16 cellular contexts compared by ENCODE assay signal in the genomic region with DNA sequence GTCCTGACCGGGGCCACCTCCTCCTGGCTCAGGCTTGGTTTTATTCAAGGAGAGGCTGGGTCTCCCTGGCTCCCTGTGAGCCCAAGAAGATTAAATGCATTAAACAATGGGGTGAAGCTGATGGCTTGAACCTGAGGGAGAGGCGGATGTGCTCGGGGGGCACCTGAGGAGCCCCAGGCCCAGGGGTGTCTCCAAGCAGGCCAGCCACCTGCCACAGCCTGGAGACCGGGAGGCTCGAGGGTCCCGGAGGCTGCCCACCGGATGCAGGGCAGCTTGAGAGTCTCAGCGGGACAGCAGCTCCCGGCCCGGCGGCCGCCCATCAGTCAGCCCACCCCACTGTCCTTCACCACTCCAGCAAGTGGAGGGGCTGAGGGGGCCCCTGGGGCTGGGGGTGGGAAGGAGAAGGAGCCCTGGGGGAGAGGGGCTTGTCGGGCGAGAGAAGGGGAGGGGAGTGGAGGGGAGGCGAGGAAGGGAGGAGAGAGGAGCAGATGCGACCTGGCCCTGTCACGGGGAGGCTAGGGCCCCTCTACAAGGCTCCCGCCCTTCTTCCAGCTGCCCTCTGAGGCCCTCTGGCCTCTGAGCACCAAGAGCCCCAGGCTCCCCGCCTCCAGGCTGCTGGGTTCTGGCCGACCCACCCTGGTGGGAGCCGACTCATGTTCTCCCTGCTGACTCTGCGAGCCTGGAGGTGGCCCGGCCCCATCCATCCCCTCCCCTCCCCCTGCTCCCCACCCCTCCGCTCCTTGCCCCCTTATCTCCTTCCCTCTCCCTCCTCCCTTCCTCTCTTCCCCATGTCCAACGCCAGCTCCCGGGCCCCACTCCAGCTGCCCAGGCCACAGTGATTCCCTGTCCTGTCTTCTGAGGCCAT. TPM values are rescaled to one million over a fixed set of nuclear protein-coding genes. Genes with fewer than 3 reads are reported as not detected.
DNase-seq lines count a peak whose midpoint lies in the region; ATAC-seq and TF ChIP-seq lines count a peak whose summit lies in the region.
"Had no signal": no experiment of that assay in that cellular context is flagged by ENCODE, and none has a peak within 500 bp of the region (broad histone marks: within the 10 kb centered on the region; RNA-seq: fewer than 3 reads in every experiment).

No MANE protein-coding gene starts in this region.

- H3K36me3 Mint-ChIP-seq in activated CD4-positive, alpha-beta T cell treated with anti-CD3 and anti-CD28 coated beads, Interleukin-2, amount 10 ng/mL, durations not matched to agents 24 days and 14 days (ENCODE audit: low read depth): peaks cover 3% of the 10 kb centered on the region
- H3K36me3 Mint-ChIP-seq in activated T-helper 17 cell treated with anti-CD3 and anti-CD28 coated beads, Interleukin-2, amount 50 U/mL, for 72 hours (ENCODE audit: low read depth): peaks cover 24% of the 10 kb centered on the region
- H3K36me3 Mint-ChIP-seq in naive thymus-derived CD4-positive, alpha-beta T cell: peaks cover 0 to 2% (median 0%) of the 10 kb centered on the region in 5 donors
- no peaks in the 10 kb centered on the region for H3K36me3 Mint-ChIP-seq in osteocyte (ENCODE audit: unreplicated experiment)

- POLR2A ChIA-PET in naive thymus-derived CD4-positive, alpha-beta T cell (lab: Charles Lee): interaction anchor here (0.9 to 12.4 kb wide), 8 partner anchors 8 to 33 kb away, joined by 3 to 237 read pairs (median 8); partner anchors contain the start of genes CD7, CSNK1D and SECTM1

- H3K27me3 ChIP-seq in DND-41 (ENCODE audit: insufficient read depth, low read length, poor library complexity) (no peaks in the 10 kb centered on the region), smooth muscle cell (ENCODE audit: low read depth) (no peaks in the 10 kb centered on the region)
- H3K27me3 ChIP-seq in naive thymus-derived CD4-positive, alpha-beta T cell (ENCODE audit: control insufficient read depth in 2 of 2, insufficient read depth in 2 of 2, low read length in 2 of 2): no peaks in the 10 kb centered on the region

- H3K4me1 ChIP-seq in DND-41 (ENCODE audit: insufficient read depth, low read length): peaks cover 82% of the 10 kb centered on the region
- H3K4me1 ChIP-seq in naive thymus-derived CD4-positive, alpha-beta T cell (ENCODE audit: control insufficient read depth in 2 of 2, insufficient read depth in 2 of 2, low read length in 2 of 2): peaks cover 48 to 57% of the 10 kb centered on the region in 2 donors
- no peaks in the 10 kb centered on the region for H3K4me1 ChIP-seq in smooth muscle cell (ENCODE audit: low read depth)

- H3K4me2 ChIP-seq in DND-41 (ENCODE audit: insufficient read depth, low read length): peak overlapping the region; percentile 88
- no peak overlapping the region for H3K4me2 ChIP-seq in smooth muscle cell

- intact Hi-C loops in activated CD4-positive, alpha-beta T cell treated with anti-CD3 and anti-CD28 coated beads, Interleukin-2, amount 10 ng/mL, durations not matched to agents 24 days and 14 days (cut with micrococcal nuclease): no loop called here
- intact Hi-C loops in naive thymus-derived CD4-positive, alpha-beta T cell (cut with micrococcal nuclease): loop anchor here in 1 of 2 donors (1.0 kb wide), 1 partner anchor 13 kb away; the partner anchor contains the start of gene CD7

- H3K27ac ChIP-seq in DND-41 (ENCODE audit: low read length) (peak overlapping the region; percentile 99), smooth muscle cell (ENCODE audit: low read depth) (no peak overlapping the region)
- peak overlapping the region; percentile 98 for H3K27ac ChIP-seq in naive thymus-derived CD4-positive, alpha-beta T cell (ENCODE audit: low read depth, low read length)

- H3K27ac Mint-ChIP-seq in activated CD4-positive, alpha-beta T cell treated with anti-CD3 and anti-CD28 coated beads, Interleukin-2, amount 10 ng/mL, durations not matched to agents 24 days and 14 days: peak overlapping the region; percentile 100
- H3K27ac Mint-ChIP-seq in activated T-helper 17 cell treated with anti-CD3 and anti-CD28 coated beads, Interleukin-2, amount 50 U/mL, for 72 hours: peak overlapping the region; percentile 100
- H3K27ac Mint-ChIP-seq in naive thymus-derived CD4-positive, alpha-beta T cell: peak overlapping the region in 6 of 9 donors; percentile 80 to 100 (median 100)
- no peak overlapping the region for H3K27ac Mint-ChIP-seq in osteocyte (ENCODE audit: unreplicated experiment)

- no peaks in the 10 kb centered on the region for H3K9me3 Mint-ChIP-seq in activated CD4-positive, alpha-beta T cell treated with anti-CD3 and anti-CD28 coated beads, Interleukin-2, amount 10 ng/mL, durations not matched to agents 24 days and 14 days
- H3K9me3 Mint-ChIP-seq in activated T-helper 17 cell treated with anti-CD3 and anti-CD28 coated beads, Interleukin-2, amount 50 U/mL, for 72 hours: no peaks in the 10 kb centered on the region
- no peaks in the 10 kb centered on the region for H3K9me3 Mint-ChIP-seq in naive thymus-derived CD4-positive, alpha-beta T cell
- H3K9me3 Mint-ChIP-seq in osteocyte (ENCODE audit: unreplicated experiment): no peaks in the 10 kb centered on the region

- H3K4me3 ChIP-seq in DND-41 (ENCODE audit: low read depth in 1 of 2, low read length in 2 of 2): peak overlapping the region in 1 of 2 experiments; percentile 57; a peak in 1 of 4 replicates
- peak overlapping the region; percentile 67 for H3K4me3 ChIP-seq in naive thymus-derived CD4-positive, alpha-beta T cell (ENCODE audit: low read length)
- no peak overlapping the region for H3K4me3 ChIP-seq in smooth muscle cell
- H3K4me3 ChIP-seq: skin epidermis had no signal

- ATAC-seq in DND-41 (ENCODE audit: insufficient read depth, low read depth): no peak; the same call in 1 of the 3 replicates
- ATAC-seq in activated T-helper 17 cell treated with anti-CD3 and anti-CD28 coated beads, Interleukin-2, amount 50 U/mL, for 72 hours (replicated peaks): no peak
- no peak for ATAC-seq in naive thymus-derived CD4-positive, alpha-beta T cell
- ATAC-seq in HG03442 (IDR thresholded peaks at IDR 0.05; ENCODE audit: unreplicated experiment): no peak

- no peaks in the 10 kb centered on the region for H3K36me3 ChIP-seq in DND-41 (ENCODE audit: insufficient read depth, low read length)
- H3K36me3 ChIP-seq in naive thymus-derived CD4-positive, alpha-beta T cell (ENCODE audit: control insufficient read depth in 2 of 3, insufficient read depth in 3 of 3, low read length in 3 of 3): no peaks in the 10 kb centered on the region
- H3K36me3 ChIP-seq in smooth muscle cell (ENCODE audit: low read depth): no peaks in the 10 kb centered on the region

- no peaks in the 10 kb centered on the region for H4K20me1 ChIP-seq in DND-41 (ENCODE audit: insufficient read depth, low read length)
- no peaks in the 10 kb centered on the region for H4K20me1 ChIP-seq in smooth muscle cell (ENCODE audit: low read depth)

- H3K4me1 Mint-ChIP-seq in activated CD4-positive, alpha-beta T cell treated with anti-CD3 and anti-CD28 coated beads, Interleukin-2, amount 10 ng/mL, durations not matched to agents 24 days and 14 days: peaks cover 53% of the 10 kb centered on the region
- peaks cover 25% of the 10 kb centered on the region for H3K4me1 Mint-ChIP-seq in activated T-helper 17 cell treated with anti-CD3 and anti-CD28 coated beads, Interleukin-2, amount 50 U/mL, for 72 hours
- H3K4me1 Mint-ChIP-seq in naive thymus-derived CD4-positive, alpha-beta T cell: peaks cover 25 to 82% (median 62%) of the 10 kb centered on the region in 7 donors
- H3K4me1 Mint-ChIP-seq in osteocyte (ENCODE audit: unreplicated experiment): peaks cover 12% of the 10 kb centered on the region

- H3F3A ChIP-seq in smooth muscle cell (ENCODE audit: low read depth): no peaks in the 10 kb centered on the region

- peaks cover 4% of the 10 kb centered on the region for H3K27me3 Mint-ChIP-seq in activated CD4-positive, alpha-beta T cell treated with anti-CD3 and anti-CD28 coated beads, Interleukin-2, amount 10 ng/mL, durations not matched to agents 24 days and 14 days
- H3K27me3 Mint-ChIP-seq in activated T-helper 17 cell treated with anti-CD3 and anti-CD28 coated beads, Interleukin-2, amount 50 U/mL, for 72 hours: no peaks in the 10 kb centered on the region
- no peaks in the 10 kb centered on the region for H3K27me3 Mint-ChIP-seq in naive thymus-derived CD4-positive, alpha-beta T cell
- H3K27me3 Mint-ChIP-seq in osteocyte (ENCODE audit: unreplicated experiment): peaks cover 17% of the 10 kb centered on the region

- peak overlapping the region; percentile 76 for H3K9ac ChIP-seq in DND-41 (ENCODE audit: low read depth, low read length)
- no peak overlapping the region for H3K9ac ChIP-seq in smooth muscle cell (ENCODE audit: low read depth)

- no peak for DNase-seq in activated CD4-positive, alpha-beta T cell treated with anti-CD3 and anti-CD28 coated beads, Interleukin-2, amount 10 ng/mL, durations not matched to agents 24 days and 14 days
- DNase-seq in activated CD4-positive, alpha-beta T cell treated with anti-CD3 and anti-CD28 coated beads, Interleukin-2, amount 50 U/mL, for 48 hours: no peak
- DNase-seq in DND-41 (peak; percentile 70), smooth muscle cell (lab: John Stamatoyannopoulos, UW; ENCODE audit: unreplicated experiment) (no peak), osteocyte (ENCODE audit: extremely low spot score, unreplicated experiment) (no peak)
- DNase-seq in naive thymus-derived CD4-positive, alpha-beta T cell: no peak
- DNase-seq: Calu3, Kasumi-1, NCI-H187, NCI-H524 treated with DMSO at 0.1 percent for 48 hours, nucleus accumbens, T1000 had no signal

- H2AFZ ChIP-seq in DND-41 (ENCODE audit: low read depth, low read length) (no peak overlapping the region), smooth muscle cell (ENCODE audit: low read depth) (no peak overlapping the region)

- CTCF ChIA-PET in naive thymus-derived CD4-positive, alpha-beta T cell (lab: Charles Lee): interaction anchor here (0.6 to 6.9 kb wide), 5 partner anchors 8 to 23 kb away, joined by 4 to 61 read pairs (median 18); partner anchors contain the start of gene CD7

- WGBS in smooth muscle cell (ENCODE audit: low lambda C conversion rate): 65% methylated on average over 10 of the region's 26 CpGs

- TF ChIP-seq CTCF in DND-41 (IDR thresholded peaks at IDR 0.05; ENCODE audit: borderline replicate concordance, extremely low read depth, low read length, poor library complexity, severe bottlenecking) (no peak), smooth muscle cell (IDR thresholded peaks at IDR 0.05; ENCODE audit: borderline replicate concordance, insufficient read depth, poor library complexity, severe bottlenecking) (no peak), osteocyte (IDR thresholded peaks at IDR 0.05) (no peak)

- H3K9me3 ChIP-seq in DND-41 (ENCODE audit: insufficient read depth, low read length, severe bottlenecking) (no peaks in the 10 kb centered on the region), smooth muscle cell (replicated peaks; ENCODE audit: low read depth) (no peaks in the 10 kb centered on the region)
- H3K9me3 ChIP-seq in naive thymus-derived CD4-positive, alpha-beta T cell (ENCODE audit: control insufficient read depth in 2 of 3, low read length in 3 of 3): no peaks in the 10 kb centered on the region

- H3K79me2 ChIP-seq in DND-41 (ENCODE audit: insufficient read depth, low read length): 0 out of 2 replicates have a peak, but pooled peaks cover under 1% of the 10 kb centered on the region
- H3K79me2 ChIP-seq in smooth muscle cell (ENCODE audit: low read depth): no peaks in the 10 kb centered on the region

- peak overlapping the region; percentile 92 for H3K4me3 Mint-ChIP-seq in activated CD4-positive, alpha-beta T cell treated with anti-CD3 and anti-CD28 coated beads, Interleukin-2, amount 10 ng/mL, durations not matched to agents 24 days and 14 days
- H3K4me3 Mint-ChIP-seq in activated T-helper 17 cell treated with anti-CD3 and anti-CD28 coated beads, Interleukin-2, amount 50 U/mL, for 72 hours: peak overlapping the region; percentile 85
- peak overlapping the region; percentile 10 to 98 (median 90) for H3K4me3 Mint-ChIP-seq in naive thymus-derived CD4-positive, alpha-beta T cell
- no peak overlapping the region for H3K4me3 Mint-ChIP-seq in osteocyte (ENCODE audit: unreplicated experiment)

RNA-seq across cellular contexts. Expression of gene CD7, which starts 13.2 kb away (rescaled TPM):
- total RNA-seq in activated CD4-positive, alpha-beta T cell treated with anti-CD3 and anti-CD28 coated beads, Interleukin-2, amount 10 ng/mL, durations not matched to agents 24 days and 14 days: 413 and 415 TPM in 2 replicates
- total RNA-seq in activated T-helper 17 cell treated with anti-CD3 and anti-CD28 coated beads, Interleukin-2, amount 50 U/mL, for 72 hours: 100 to 1,000 TPM; 193 to 378 TPM
- total RNA-seq in naive thymus-derived CD4-positive, alpha-beta T cell: 100 to 1,000 TPM in 3 of 5 experiments, 10 to 100 TPM in 2; 61.9 to 390 (median 165) TPM
- polyA plus RNA-seq in naive thymus-derived CD4-positive, alpha-beta T cell: 100 to 1,000 TPM; 169 to 183 TPM
- not detected in 2 replicates for total RNA-seq in smooth muscle cell
- 0.18 and 0.79 TPM in 2 replicates for polyA plus RNA-seq in smooth muscle cell
- total RNA-seq in osteocyte: 1.0 TPM in 2 replicates
- total RNA-seq: Calu3 had no signal

RNA-seq across cellular contexts. Expression of gene SECTM1, which starts 29.4 kb away (rescaled TPM):
- total RNA-seq in activated CD4-positive, alpha-beta T cell treated with anti-CD3 and anti-CD28 coated beads, Interleukin-2, amount 10 ng/mL, durations not matched to agents 24 days and 14 days: 4.3 and 4.6 TPM in 2 replicates
- total RNA-seq in activated T-helper 17 cell treated with anti-CD3 and anti-CD28 coated beads, Interleukin-2, amount 50 U/mL, for 72 hours: 10 to 100 TPM; 16.4 to 22.3 TPM
- 10 to 100 TPM in 2 of 5 experiments, 1 to 10 TPM in 3; 2.3 to 32.4 (median 5.1) TPM for total RNA-seq in naive thymus-derived CD4-positive, alpha-beta T cell
- polyA plus RNA-seq in naive thymus-derived CD4-positive, alpha-beta T cell: 1 to 10 TPM; 1.5 to 3.2 TPM
- total RNA-seq in smooth muscle cell (not detected in 2 replicates), osteocyte (24.1 and 28.6 TPM in 2 replicates)
- 0.48 and 0.49 TPM in 2 replicates for polyA plus RNA-seq in smooth muscle cell

RNA-seq across cellular contexts. Expression of gene CSNK1D, which starts 30.7 kb away (rescaled TPM):
- total RNA-seq in activated CD4-positive, alpha-beta T cell treated with anti-CD3 and anti-CD28 coated beads, Interleukin-2, amount 10 ng/mL, durations not matched to agents 24 days and 14 days: 137 and 146 TPM in 2 replicates
- 100 to 1,000 TPM; 140 to 142 TPM for total RNA-seq in activated T-helper 17 cell treated with anti-CD3 and anti-CD28 coated beads, Interleukin-2, amount 50 U/mL, for 72 hours
- 100 to 1,000 TPM; 144 to 249 (median 176) TPM for total RNA-seq in naive thymus-derived CD4-positive, alpha-beta T cell
- polyA plus RNA-seq in naive thymus-derived CD4-positive, alpha-beta T cell: 10 to 100 TPM; 46.1 to 81.3 TPM
- total RNA-seq in smooth muscle cell: 51.6 and 75.3 TPM in 2 replicates
- polyA plus RNA-seq in smooth muscle cell: 135 and 172 TPM in 2 replicates
- total RNA-seq in osteocyte: 118 and 124 TPM in 2 replicates

RNA-seq across cellular contexts. Expression of gene TEX19, which starts 54.9 kb away (rescaled TPM):
- 0.09 TPM in 2 replicates for total RNA-seq in activated CD4-positive, alpha-beta T cell treated with anti-CD3 and anti-CD28 coated beads, Interleukin-2, amount 10 ng/mL, durations not matched to agents 24 days and 14 days
- total RNA-seq in activated T-helper 17 cell treated with anti-CD3 and anti-CD28 coated beads, Interleukin-2, amount 50 U/mL, for 72 hours: under 1 TPM in 1 of 2 donors, not detected in 1; 0.28 TPM
- total RNA-seq in naive thymus-derived CD4-positive, alpha-beta T cell: not detected
- polyA plus RNA-seq in naive thymus-derived CD4-positive, alpha-beta T cell: not detected
- not detected in 2 replicates for total RNA-seq in smooth muscle cell
- not detected in 2 replicates for polyA plus RNA-seq in smooth muscle cell
- not detected in 2 replicates for total RNA-seq in osteocyte
- total RNA-seq: Calu3, lung microvascular endothelial cell had no signal

Comparison
In these comparisons a context has a peak if more than half of its experiments do, and no peak if none do; other contexts are left out.
1. RNA of gene CD7, which starts 13.2 kb away (total RNA-seq): 413 to 415 TPM in activated CD4-positive, alpha-beta T cell treated with anti-CD3 and anti-CD28 coated beads, Interleukin-2, amount 10 ng/mL, durations not matched to agents 24 days and 14 days, 193 to 378 TPM in activated T-helper 17 cell treated with anti-CD3 and anti-CD28 coated beads, Interleukin-2, amount 50 U/mL, for 72 hours and 61.9 to 390 TPM in naive thymus-derived CD4-positive, alpha-beta T cell; 1.0 TPM in osteocyte and not detected in smooth muscle cell; every median in the first group is over 10 times any median in the second.